ENCODE assay signal across 21 cellular contexts in genomic region chr5:126104341-126104740, GRCh38.
"Had no signal": no experiment of that assay in that cellular context is flagged by ENCODE, and none has a peak within 500 bp of the region (broad histone marks: within the 10 kb centered on the region; RNA-seq: fewer than 3 reads in every experiment).

No MANE protein-coding gene starts in this region.

- DNase-seq: KBM-7, NCI-H1092, NCI-H1105 treated with DMSO at 0.1 percent for 48 hours, NCI-H1417 treated with DMSO at 0.1 percent for 48 hours, NCI-H146, NCI-H1694 treated with DMSO at 0.1 percent for 48 hours, NCI-H1930, NCI-H2081, NCI-H2107, NCI-H2227 treated with DMSO at 0.1 percent for 48 hours, NCI-H524, NCI-H526 treated with DMSO at 0.1 percent for 48 hours, NCI-H748 treated with DMSO at 0.1 percent for 48 hours, Right ventricle myocardium superior, RPMI8226, SIG-M5 had no signal

- H3K27me3 ChIP-seq: SJSA1 had no signal

- H3K36me3 ChIP-seq: SJSA1 had no signal

- H3K27ac ChIP-seq: HL-60, SJSA1, SK-N-MC had no signal

- H3K4me3 ChIP-seq: SJSA1, SK-N-MC had no signal

- H3K9me3 ChIP-seq: SJSA1 had no signal

- FAIRE-seq: HTR-8/SVneo, RCC 7860 had no signal
